24 cellular contexts compared by ENCODE assay signal in the genomic region with DNA sequence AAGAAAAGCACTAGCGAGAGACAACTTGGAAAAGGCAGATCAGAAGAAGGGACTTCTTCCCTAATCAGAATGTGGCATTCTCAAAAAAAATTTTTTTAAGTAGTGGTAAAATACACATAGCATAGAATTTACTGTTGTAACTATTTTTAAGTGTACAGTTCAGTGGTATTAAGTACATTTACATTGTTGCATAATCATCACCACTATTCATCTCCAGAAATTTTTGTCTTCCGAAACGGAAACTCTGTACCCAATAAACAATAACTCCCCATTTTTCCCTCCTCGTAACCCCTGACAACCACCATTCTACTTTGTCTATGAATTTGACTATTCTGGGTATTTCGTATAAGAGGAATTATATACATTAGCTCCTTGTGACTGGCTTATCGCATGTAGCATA. TPM values are rescaled to one million over a fixed set of nuclear protein-coding genes. Genes with fewer than 3 reads are reported as not detected.
"Had no signal": no experiment of that assay in that cellular context is flagged by ENCODE, and none has a peak within 500 bp of the region (broad histone marks: within the 10 kb centered on the region; RNA-seq: fewer than 3 reads in every experiment).

No MANE protein-coding gene starts in this region.

- H3K27ac ChIP-seq: epithelial cell of prostate, esophagus muscularis mucosa, gastrocnemius medialis, heart right ventricle, psoas muscle, testis, tibial nerve, upper lobe of right lung had no signal

- DNase-seq: effector memory CD8-positive, alpha-beta T cell; gastrocnemius medialis; heart right ventricle; hypothalamus; kidney glomerular epithelial cell; mesendoderm; naive B cell; psoas muscle; retina; spleen; stimulated activated CD4-positive, alpha-beta T cell treated with anti-CD3 and anti-CD28 coated beads, Interleukin-15, amount 100 ng/mL, for 24 hours; stimulated activated CD4-positive, alpha-beta T cell treated with anti-CD3 and anti-CD28 coated beads, Interleukin-1b, Interleukin-23, amount 100 ng/mL, for 48 hours; stimulated activated CD4-positive, alpha-beta T cell treated with anti-CD3 and anti-CD28 coated beads, Interleukin-4, amount 100 ng/mL, for 4 hours; stimulated activated naive B cell treated with anti-CD40 and anti-IgM and Interleukin-4, amounts not matched to agents 10 μg/mL and 1 μg/mL and 100 μg/mL, for 72 hours; stimulated activated naive CD8-positive, alpha-beta T cell treated with anti-CD3 and anti-CD28 coated beads, Interleukin-15, amount 100 ng/mL, for 72 hours; testis; upper lobe of right lung had no signal

- H3K36me3 ChIP-seq: gastrocnemius medialis had no signal

- H3K9me3 Mint-ChIP-seq: effector memory CD8-positive, alpha-beta T cell; naive B cell; nephron; stimulated activated naive B cell treated with anti-CD40 and anti-IgM and Interleukin-4, amounts not matched to agents 10 μg/mL and 1 μg/mL and 100 μg/mL, for 72 hours; stimulated activated naive CD8-positive, alpha-beta T cell treated with anti-CD3 and anti-CD28 coated beads, Interleukin-15, amount 100 ng/mL, for 72 hours had no signal

- H3K27me3 ChIP-seq: esophagus muscularis mucosa, gastrocnemius medialis, heart right ventricle, spleen, testis, tibial nerve, upper lobe of right lung had no signal

- ATAC-seq: effector memory CD8-positive, alpha-beta T cell; gastrocnemius medialis; heart right ventricle; psoas muscle; sciatic nerve; stimulated activated naive B cell treated with anti-CD40 and anti-IgM and Interleukin-4, amounts not matched to agents 10 μg/mL and 1 μg/mL and 100 μg/mL, for 72 hours; stimulated activated naive CD8-positive, alpha-beta T cell treated with anti-CD3 and anti-CD28 coated beads, Interleukin-15, amount 100 ng/mL, for 72 hours; upper lobe of right lung had no signal

- H3K27me3 Mint-ChIP-seq: effector memory CD8-positive, alpha-beta T cell; naive B cell; stimulated activated naive B cell treated with anti-CD40 and anti-IgM and Interleukin-4, amounts not matched to agents 10 μg/mL and 1 μg/mL and 100 μg/mL, for 72 hours; stimulated activated naive CD8-positive, alpha-beta T cell treated with anti-CD3 and anti-CD28 coated beads, Interleukin-15, amount 100 ng/mL, for 72 hours had no signal

- H3K4me3 Mint-ChIP-seq: effector memory CD8-positive, alpha-beta T cell; nephron; stimulated activated naive B cell treated with anti-CD40 and anti-IgM and Interleukin-4, amounts not matched to agents 10 μg/mL and 1 μg/mL and 100 μg/mL, for 72 hours; stimulated activated naive CD8-positive, alpha-beta T cell treated with anti-CD3 and anti-CD28 coated beads, Interleukin-15, amount 100 ng/mL, for 72 hours had no signal

- H3K9me3 ChIP-seq: esophagus muscularis mucosa, gastrocnemius medialis, heart right ventricle, psoas muscle, spleen, testis, tibial nerve, upper lobe of right lung had no signal

- H3K27ac Mint-ChIP-seq: effector memory CD8-positive, alpha-beta T cell; stimulated activated naive CD8-positive, alpha-beta T cell treated with anti-CD3 and anti-CD28 coated beads, Interleukin-15, amount 100 ng/mL, for 72 hours had no signal

- H3K4me3 ChIP-seq: esophagus muscularis mucosa, gastrocnemius medialis, heart right ventricle, psoas muscle, spleen, testis, tibial nerve, upper lobe of right lung had no signal

- H3K4me1 ChIP-seq: testis, upper lobe of right lung had no signal

RNA-seq across cellular contexts. Expression of gene IGSF6, which starts 34.1 kb away (rescaled TPM):
- total RNA-seq: fibroblast of villous mesenchyme, lung microvascular endothelial cell had no signal
